9 cellular contexts compared by ENCODE assay signal in genomic region chr4:185730849-185731608, GRCh38.
DNase-seq lines count a peak whose midpoint lies in the region; ATAC-seq and TF ChIP-seq lines count a peak whose summit lies in the region.
"Had no signal": no experiment of that assay in that cellular context is flagged by ENCODE, and none has a peak within 500 bp of the region (broad histone marks: within the 10 kb centered on the region; RNA-seq: fewer than 3 reads in every experiment).

No MANE protein-coding gene starts in this region.

- H3K27ac ChIP-seq in gastrocnemius medialis: no peak overlapping the region

- H3K9me3 ChIP-seq in gastrocnemius medialis: no peaks in the 10 kb centered on the region

- H3K4me3 ChIP-seq in fibroblast of the aortic adventitia (ENCODE audit: low read depth, low read length) (no peak overlapping the region), gastrocnemius medialis (no peak overlapping the region)

- DNase-seq in AG20443 (ENCODE audit: low spot score) (peak; percentile 50), fibroblast of the aortic adventitia (ENCODE audit: low read depth) (peak; percentile 78), medulla oblongata (ENCODE audit: extremely low spot score) (no peak), gastrocnemius medialis (no peak), DMS79 treated with DMSO at 0.1 percent for 48 hours (lab: John Stamatoyannopoulos, UW) (no peak)
- DNase-seq: effector memory CD8-positive, alpha-beta T cell had no signal

- TF ChIP-seq POLR2A in gastrocnemius medialis (IDR thresholded peaks at IDR 0.05): no peak

- intact Hi-C loops in gastrocnemius medialis (cut with DNase I; ENCODE audit: low total_unique reads): no loop called here

- H3K4me1 ChIP-seq in gastrocnemius medialis: peaks cover 0 to 5% of the 10 kb centered on the region in 2 donors

- in situ Hi-C loops in gastrocnemius medialis (cut with MboI; ENCODE audit: low sequenced_read_pairs in 4 of 4): no loop called here

- no peaks in the 10 kb centered on the region for H3K27me3 ChIP-seq in gastrocnemius medialis

- peak; percentile 36 for TF ChIP-seq CTCF in fibroblast of the aortic adventitia (IDR thresholded peaks at IDR 0.05; ENCODE audit: insufficient read depth, low read length)
- no peak for TF ChIP-seq CTCF in gastrocnemius medialis (IDR thresholded peaks at IDR 0.05 in 4 of 5, conservative IDR thresholded peaks at IDR 0.05 in 1 of 5)

- ATAC-seq in GM21390 (IDR thresholded peaks at IDR 0.05; ENCODE audit: unreplicated experiment) (peak; percentile 70), HG03575 (IDR thresholded peaks at IDR 0.05; ENCODE audit: extremely low read depth, insufficient number of reproducible peaks, low FRiP score, unreplicated experiment) (peak; percentile 32), gastrocnemius medialis (no peak), HG03097 (IDR thresholded peaks at IDR 0.05; ENCODE audit: low FRiP score, unreplicated experiment) (no peak)
- ATAC-seq: effector memory CD8-positive, alpha-beta T cell had no signal

- H3K36me3 ChIP-seq in gastrocnemius medialis: no peaks in the 10 kb centered on the region

Comparison
In these comparisons a context has a peak if more than half of its experiments do, and no peak if none do; other contexts are left out.
1. DNase-seq: peak in AG20443 (single experiment) and fibroblast of the aortic adventitia (single experiment); none in medulla oblongata (single experiment), gastrocnemius medialis (0 of 2) and DMS79 treated with DMSO at 0.1 percent for 48 hours (single experiment).
2. ATAC-seq: peak in GM21390 (single experiment) and HG03575 (single experiment); none in gastrocnemius medialis (0 of 2) and HG03097 (single experiment).